In genomic region chrX:103818844-103819243, GRCh38 we compare ENCODE assay signal across 34 cellular contexts. TPM values are rescaled to one million over a fixed set of nuclear protein-coding genes. Genes with fewer than 3 reads are reported as not detected.
A peak's percentile ranks its signal among the peaks of the same experiment; 100 is the strongest.
DNase-seq lines count a peak whose midpoint lies in the region; ATAC-seq and TF ChIP-seq lines count a peak whose summit lies in the region.
"Had no signal": no experiment of that assay in that cellular context is flagged by ENCODE, and none has a peak within 500 bp of the region (broad histone marks: within the 10 kb centered on the region; RNA-seq: fewer than 3 reads in every experiment).

No MANE protein-coding gene starts in this region.

- H3K36me3 ChIP-seq in mucosa of descending colon (ENCODE audit: low read depth), result no peaks in the 10 kb centered on the region
- H3K36me3 ChIP-seq: breast epithelium, colonic mucosa, ovary, upper lobe of left lung had no signal

- no peak for TF ChIP-seq POLR2A in erythroblast (IDR thresholded peaks at IDR 0.05; ENCODE audit: low read length)

- TF ChIP-seq CTCF in RWPE1 (conservative IDR thresholded peaks at IDR 0.05; ENCODE audit: low read depth) (no peak), fibroblast of mammary gland (conservative IDR thresholded peaks at IDR 0.05; ENCODE audit: control insufficient read depth, insufficient read depth, low read depth, low read length) (no peak), mucosa of descending colon (IDR thresholded peaks at IDR 0.05) (no peak)

- H3K4me3 ChIP-seq in fibroblast of mammary gland (ENCODE audit: control insufficient read depth, low read depth, low read length) (no peak overlapping the region), mucosa of descending colon (no peak overlapping the region)
- H3K4me3 ChIP-seq: breast epithelium, colonic mucosa, ovary, skin epidermis, upper lobe of left lung had no signal

- no peaks in the 10 kb centered on the region for H3K4me1 ChIP-seq in mucosa of descending colon (ENCODE audit: low read depth)
- H3K4me1 ChIP-seq: breast epithelium, colonic mucosa, upper lobe of left lung had no signal

- H3K9me3 ChIP-seq in mucosa of descending colon, result no peaks in the 10 kb centered on the region
- H3K9me3 ChIP-seq: breast epithelium, colonic mucosa, ovary, upper lobe of left lung had no signal

- POLR2A ChIA-PET in RWPE1 (lab: Yijun Ruan, JAX; ENCODE audit: low non-redundant PET), result no interaction called here

- intact Hi-C loops in mucosa of descending colon (cut with DNase I, micrococcal nuclease), result no loop called here

- CTCF ChIA-PET in RWPE1 (lab: Yijun Ruan, JAX), result interaction anchor here (0.6 kb wide), 1 partner anchor 497 kb away, joined by 3 read pairs; no protein-coding TSS in a partner anchor

- peak; percentile 43 for ATAC-seq in mucosa of descending colon
- no peak for ATAC-seq in GM21526 (IDR thresholded peaks at IDR 0.05; ENCODE audit: low FRiP score, unreplicated experiment)
- ATAC-seq: activated CD4-positive, CD25-positive, alpha-beta regulatory T cell treated with anti-CD3 and anti-CD28 coated beads, Interleukin-2, amount 50 U/mL, for 24 hours; stimulated activated naive B cell treated with anti-CD40 and anti-IgM and Interleukin-4, amounts not matched to agents 10 μg/mL and 1 μg/mL and 100 μg/mL, for 72 hours had no signal

- DNase-seq in GM03348 (ENCODE audit: low spot score) (peak; percentile 5), RWPE1 (ENCODE audit: low spot score) (peak; percentile 0), fibroblast of mammary gland (ENCODE audit: low read depth) (peak; percentile 31), mucosa of descending colon (no peak), erythroblast (lab: John Stamatoyannopoulos, UW) (no peak), germinal center (ENCODE audit: low spot score) (no peak)
- DNase-seq: activated CD4-positive, alpha-beta memory T cell treated with anti-CD3 and anti-CD28 coated beads, Interleukin-2, amount 10 ng/mL, durations not matched to agents 7 days and 5 days; activated CD8-positive, alpha-beta memory T cell treated with anti-CD3 and anti-CD28 coated beads, Interleukin-2, amount 50 U/mL, for 4 hours; activated naive CD4-positive, alpha-beta T cell; Calu3; CD4-positive, CD25-positive, alpha-beta regulatory T cell; colonic mucosa; DMS79 treated with DMSO at 0.1 percent for 48 hours; effector CD4-positive, alpha-beta T cell; foreskin melanocyte; GF-D8; GOT3; Kasumi-1; left cardiac atrium; mammary epithelial cell; MV-4-11; NCI-H1436 treated with DMSO at 0.1 percent for 48 hours; NCI-H2081 treated with DMSO at 0.1 percent for 48 hours; NCI-H226; NCI-H526 treated with DMSO at 0.1 percent for 48 hours; nephron progenitor cell; ovary; retina; stimulated activated naive B cell treated with anti-CD40 and anti-IgM and Interleukin-4, amounts not matched to agents 10 μg/mL and 1 μg/mL and 100 μg/mL, for 72 hours; upper lobe of left lung had no signal

- H3K27ac ChIP-seq in RWPE1, result no peak overlapping the region
- H3K27ac ChIP-seq: breast epithelium, colonic mucosa, ovary, skin epidermis, upper lobe of left lung had no signal

RNA-seq across cellular contexts. Expression of gene RAB9B, which starts 13.2 kb away (rescaled TPM):
- 1 to 10 TPM in 1 of 3 donors, under 1 TPM in 2; 0.69 to 8.0 (median 0.82) TPM for total RNA-seq in mucosa of descending colon

RNA-seq across cellular contexts. Expression of gene PLP1, which starts 42.2 kb away (rescaled TPM):
- total RNA-seq in mucosa of descending colon, result 10 to 100 TPM in 1 of 3 donors, 1 to 10 TPM in 2; 3.7 to 65.0 (median 4.9) TPM
- total RNA-seq: activated CD4-positive, alpha-beta memory T cell treated with anti-CD3 and anti-CD28 coated beads, Interleukin-2, amount 10 ng/mL, durations not matched to agents 7 days and 5 days; Calu3; CD4-positive, CD25-positive, alpha-beta regulatory T cell; mammary epithelial cell had no signal

Comparison
In these comparisons a context has a peak if more than half of its experiments do, and no peak if none do; other contexts are left out.
1. DNase-seq: peak in GM03348 (single experiment), RWPE1 (single experiment) and fibroblast of mammary gland (single experiment); none in mucosa of descending colon (0 of 3), erythroblast (0 of 2) and germinal center (single experiment).